Comparison of ENCODE assay signal across 14 cellular contexts in genomic region chr16:87432330-87432915, GRCh38. TPM values are rescaled to one million over a fixed set of nuclear protein-coding genes. Genes with fewer than 3 reads are reported as not detected.
DNase-seq lines count a peak whose midpoint lies in the region; ATAC-seq and TF ChIP-seq lines count a peak whose summit lies in the region.
"Had no signal": no experiment of that assay in that cellular context is flagged by ENCODE, and none has a peak within 500 bp of the region (broad histone marks: within the 10 kb centered on the region; RNA-seq: fewer than 3 reads in every experiment).

No MANE protein-coding gene starts in this region.

- no peak overlapping the region for H3K4ac ChIP-seq in neuronal stem cell (ENCODE audit: low read length)

- H3K9ac ChIP-seq in BLaER1 (0 out of 2 replicates have a peak overlapping the region, but pooled peaks have one; percentile 6), neuronal stem cell (ENCODE audit: low read depth, low read length, poor library complexity) (no peak overlapping the region)

- no peak overlapping the region for H3K18ac ChIP-seq in neuronal stem cell (ENCODE audit: low read length)

- H2BK5ac ChIP-seq in neuronal stem cell (ENCODE audit: low read length), result no peak overlapping the region

- peaks cover 20% of the 10 kb centered on the region for H3K79me1 ChIP-seq in neuronal stem cell (ENCODE audit: low read depth, low read length)

- H3K9me3 ChIP-seq in BLaER1 (no peaks in the 10 kb centered on the region), RWPE2 (ENCODE audit: severe bottlenecking) (no peaks in the 10 kb centered on the region), esophagus squamous epithelium (no peaks in the 10 kb centered on the region), neuronal stem cell (replicated peaks in 1 of 2; ENCODE audit: control insufficient read depth in 2 of 2, insufficient read depth in 1 of 2, low read depth in 1 of 2, low read length in 2 of 2) (no peaks in the 10 kb centered on the region)
- H3K9me3 ChIP-seq: A549 had no signal

- peak overlapping the region; percentile 80 for H3K23ac ChIP-seq in neuronal stem cell (ENCODE audit: low read depth, low read length, poor library complexity)

- H2AFZ ChIP-seq in neuronal stem cell (ENCODE audit: low read length), result no peak overlapping the region

- H4K20me1 ChIP-seq in BLaER1, result peaks cover 57% of the 10 kb centered on the region

- TF ChIP-seq CTCF in RWPE2 (IDR thresholded peaks at IDR 0.05; ENCODE audit: poor library complexity, severe bottlenecking) (no peak), esophagus squamous epithelium (IDR thresholded peaks at IDR 0.05) (no peak)

- intact Hi-C loops in esophagus squamous epithelium (cut with DNase I), result no loop called here

- H3K27ac ChIP-seq in BLaER1 (no peak overlapping the region), RWPE2 (ENCODE audit: poor library complexity, severe bottlenecking) (peak overlapping the region; percentile 25), esophagus squamous epithelium (peak overlapping the region; percentile 27 to 59 (median 42)), neuronal stem cell (replicated peaks; ENCODE audit: low read length) (no peak overlapping the region)
- H3K27ac ChIP-seq: A549 had no signal

- 92% methylated on average over 5 of the region's 15 CpGs; no CpG with 5 or more reads in 1 of the 2 donors for WGBS in esophagus squamous epithelium, 2 donors
- WGBS in neuronal stem cell (ENCODE audit: extremely low coverage in 2 of 2, insufficient read length in 2 of 2, insufficient replicate concordance in 1 of 2), 2 donors, result no CpG with 5 or more reads among the region's 15 CpGs

- no peak overlapping the region for H2AK5ac ChIP-seq in neuronal stem cell (ENCODE audit: low read depth, low read length)

- no peak for TF ChIP-seq POLR2A in esophagus squamous epithelium (IDR thresholded peaks at IDR 0.05)

- H3K4me2 ChIP-seq in BLaER1 (no peak overlapping the region), neuronal stem cell (ENCODE audit: insufficient read depth, low read length, poor library complexity, severe bottlenecking) (no peak overlapping the region)
- H3K4me2 ChIP-seq: A549 had no signal

- H3K4me3 ChIP-seq in BLaER1 (no peak overlapping the region), RWPE2 (ENCODE audit: severe bottlenecking) (no peak overlapping the region), esophagus squamous epithelium (no peak overlapping the region), neuronal stem cell (ENCODE audit: low read length in 2 of 2) (no peak overlapping the region)
- H3K4me3 ChIP-seq: A549, GM12878 had no signal

- H3K4me1 ChIP-seq in BLaER1, result peaks cover 54% of the 10 kb centered on the region
- peaks cover 23% of the 10 kb centered on the region for H3K4me1 ChIP-seq in RWPE2 (ENCODE audit: insufficient read depth, poor library complexity, severe bottlenecking)
- H3K4me1 ChIP-seq in esophagus squamous epithelium, result peaks cover 3 to 66% (median 31%) of the 10 kb centered on the region in 3 donors
- peaks cover 0 to 9% of the 10 kb centered on the region in 2 donors for H3K4me1 ChIP-seq in neuronal stem cell (ENCODE audit: control insufficient read depth in 2 of 2, insufficient read depth in 1 of 2, low read depth in 1 of 2, low read length in 2 of 2)
- H3K4me1 ChIP-seq: A549 had no signal

- ATAC-seq in RWPE2 (ENCODE audit: low read depth), result no peak
- ATAC-seq: GM12878 had no signal

- no peak overlapping the region for H2BK120ac ChIP-seq in neuronal stem cell (ENCODE audit: low read depth, low read length)

- no peaks in the 10 kb centered on the region for H3K27me3 ChIP-seq in BLaER1
- H3K27me3 ChIP-seq in RWPE2 (ENCODE audit: insufficient read depth, poor library complexity, severe bottlenecking), result no peaks in the 10 kb centered on the region
- H3K27me3 ChIP-seq in esophagus squamous epithelium, result no peaks in the 10 kb centered on the region
- H3K27me3 ChIP-seq in neuronal stem cell (ENCODE audit: control insufficient read depth in 3 of 3, insufficient read depth in 3 of 3, low read depth in 1 of 3, low read length in 3 of 3), result no peaks in the 10 kb centered on the region

- no peak for DNase-seq in RWPE2 (ENCODE audit: low spot score)
- DNase-seq in esophagus squamous epithelium (lab: John Stamatoyannopoulos, UW), result no peak
- DNase-seq in neuronal stem cell (ENCODE audit: low spot score), result no peak
- DNase-seq in amniotic stem cell (lab: John Stamatoyannopoulos, UW), result no peak
- no peak for DNase-seq in NCI-H2196 treated with DMSO at 0.1 percent for 48 hours (lab: John Stamatoyannopoulos, UW; ENCODE audit: unreplicated experiment)
- no peak for DNase-seq in NCI-H2196 (lab: John Stamatoyannopoulos, UW; ENCODE audit: unreplicated experiment)
- DNase-seq in OCI-M2 (lab: John Stamatoyannopoulos, UW; ENCODE audit: unreplicated experiment), result no peak
- DNase-seq: CD4-positive, CD25-positive, alpha-beta regulatory T cell; KG1; NCI-H1092; NCI-H510A had no signal

- H3K36me3 ChIP-seq in BLaER1 (peaks cover 41% of the 10 kb centered on the region), RWPE2 (ENCODE audit: low read depth) (peaks cover 7% of the 10 kb centered on the region; the same call in 1 of the 2 replicates), esophagus squamous epithelium (peaks cover 0 to 52% (median 0%) of the 10 kb centered on the region in 3 donors), neuronal stem cell (replicated peaks in 1 of 2; ENCODE audit: control insufficient read depth in 2 of 2, insufficient read depth in 2 of 2, low read length in 2 of 2) (peaks cover 8 to 32% of the 10 kb centered on the region in 2 donors)

- H3K14ac ChIP-seq in neuronal stem cell (ENCODE audit: low read length), result peak overlapping the region; percentile 56

- H4K8ac ChIP-seq in neuronal stem cell (ENCODE audit: low read depth, low read length), result peak overlapping the region; percentile 48

- no peak overlapping the region for H2BK12ac ChIP-seq in neuronal stem cell (ENCODE audit: low read length)

- H4K91ac ChIP-seq in neuronal stem cell (ENCODE audit: low read depth, low read length, poor library complexity), result no peak overlapping the region

- H2BK15ac ChIP-seq in neuronal stem cell (ENCODE audit: low read length), result no peak overlapping the region

RNA-seq across cellular contexts. Expression of gene MAP1LC3B, which starts 40.3 kb away (rescaled TPM):
- total RNA-seq in esophagus squamous epithelium, result 10 to 100 TPM; 14.2 to 38.0 (median 24.4) TPM
- polyA plus RNA-seq in neuronal stem cell (2013, experiment 1 of 2), result 41.5 TPM
- 41.0 TPM for polyA plus RNA-seq in neuronal stem cell (2013, experiment 2 of 2)

RNA-seq across cellular contexts. Expression of gene FBXO31, which starts 48.8 kb away (rescaled TPM):
- 10 to 100 TPM; 18.3 to 43.7 (median 21.2) TPM for total RNA-seq in esophagus squamous epithelium
- 9.0 TPM for polyA plus RNA-seq in neuronal stem cell (2013, experiment 1 of 2)
- polyA plus RNA-seq in neuronal stem cell (2013, experiment 2 of 2), result 8.4 TPM

Comparison
In these comparisons a context has a peak if more than half of its experiments do, and no peak if none do; other contexts are left out.
1. H3K27ac ChIP-seq: peak in RWPE2 (single experiment) and esophagus squamous epithelium (4 of 4); none in BLaER1 (single experiment) and neuronal stem cell (single experiment).